ENCODE assay signal across 1 cellular context in the genomic region with DNA sequence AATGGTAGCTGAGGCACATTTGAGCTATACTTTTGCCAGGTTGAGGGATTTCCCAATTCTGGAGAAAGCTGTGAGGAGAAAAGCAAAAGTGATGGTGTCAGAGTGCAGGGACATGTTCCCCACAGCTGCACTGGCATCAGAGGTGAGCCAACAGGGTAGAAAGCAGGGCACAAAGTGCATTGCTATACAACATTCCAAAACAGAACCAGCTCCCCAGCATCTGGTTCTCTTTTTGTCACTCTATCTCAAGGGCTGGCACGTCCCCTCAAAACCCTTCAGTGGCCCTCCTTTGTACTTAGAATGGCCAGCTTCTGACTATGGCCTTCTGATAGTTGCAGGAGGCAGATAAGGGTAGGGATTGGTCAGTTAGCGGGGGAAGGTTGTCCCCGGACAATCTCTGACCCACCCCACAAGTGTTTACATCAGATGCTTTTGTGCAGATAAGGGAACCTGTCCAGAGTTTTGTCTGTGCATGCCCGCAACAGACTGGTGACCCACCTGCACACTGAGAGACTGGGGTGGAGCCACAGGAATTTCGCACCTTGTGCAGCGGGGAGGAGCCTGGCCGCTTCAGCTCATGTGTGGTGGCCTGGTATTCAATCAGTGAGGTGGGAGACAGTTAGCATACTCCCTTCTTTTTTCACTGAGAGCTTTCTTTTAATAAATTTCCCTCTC.
A peak's percentile ranks its signal among the peaks of the same experiment; 100 is the strongest.
TF ChIP-seq lines count a peak whose summit lies in the region.

No MANE protein-coding gene starts in this region.

TF ChIP-seq in HepG2, 621 proteins besides CTCF, POLR2A, EP300 and RAD21 (continued from another document and continues in another):
- TF ChIP-seq, protein P1, sequence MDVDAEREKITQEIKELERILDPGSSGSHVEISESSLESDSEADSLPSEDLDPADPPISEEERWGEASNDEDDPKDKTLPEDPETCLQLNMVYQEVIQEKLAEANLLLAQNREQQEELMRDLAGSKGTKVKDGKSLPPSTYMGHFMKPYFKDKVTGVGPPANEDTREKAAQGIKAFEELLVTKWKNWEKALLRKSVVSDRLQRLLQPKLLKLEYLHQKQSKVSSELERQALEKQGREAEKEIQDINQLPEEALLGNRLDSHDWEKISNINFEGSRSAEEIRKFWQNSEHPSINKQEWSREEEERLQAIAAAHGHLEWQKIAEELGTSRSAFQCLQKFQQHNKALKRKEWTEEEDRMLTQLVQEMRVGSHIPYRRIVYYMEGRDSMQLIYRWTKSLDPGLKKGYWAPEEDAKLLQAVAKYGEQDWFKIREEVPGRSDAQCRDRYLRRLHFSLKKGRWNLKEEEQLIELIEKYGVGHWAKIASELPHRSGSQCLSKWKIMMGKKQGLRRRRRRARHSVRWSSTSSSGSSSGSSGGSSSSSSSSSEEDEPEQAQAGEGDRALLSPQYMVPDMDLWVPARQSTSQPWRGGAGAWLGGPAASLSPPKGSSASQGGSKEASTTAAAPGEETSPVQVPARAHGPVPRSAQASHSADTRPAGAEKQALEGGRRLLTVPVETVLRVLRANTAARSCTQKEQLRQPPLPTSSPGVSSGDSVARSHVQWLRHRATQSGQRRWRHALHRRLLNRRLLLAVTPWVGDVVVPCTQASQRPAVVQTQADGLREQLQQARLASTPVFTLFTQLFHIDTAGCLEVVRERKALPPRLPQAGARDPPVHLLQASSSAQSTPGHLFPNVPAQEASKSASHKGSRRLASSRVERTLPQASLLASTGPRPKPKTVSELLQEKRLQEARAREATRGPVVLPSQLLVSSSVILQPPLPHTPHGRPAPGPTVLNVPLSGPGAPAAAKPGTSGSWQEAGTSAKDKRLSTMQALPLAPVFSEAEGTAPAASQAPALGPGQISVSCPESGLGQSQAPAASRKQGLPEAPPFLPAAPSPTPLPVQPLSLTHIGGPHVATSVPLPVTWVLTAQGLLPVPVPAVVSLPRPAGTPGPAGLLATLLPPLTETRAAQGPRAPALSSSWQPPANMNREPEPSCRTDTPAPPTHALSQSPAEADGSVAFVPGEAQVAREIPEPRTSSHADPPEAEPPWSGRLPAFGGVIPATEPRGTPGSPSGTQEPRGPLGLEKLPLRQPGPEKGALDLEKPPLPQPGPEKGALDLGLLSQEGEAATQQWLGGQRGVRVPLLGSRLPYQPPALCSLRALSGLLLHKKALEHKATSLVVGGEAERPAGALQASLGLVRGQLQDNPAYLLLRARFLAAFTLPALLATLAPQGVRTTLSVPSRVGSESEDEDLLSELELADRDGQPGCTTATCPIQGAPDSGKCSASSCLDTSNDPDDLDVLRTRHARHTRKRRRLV (CRISPR knock-in tag; IDR thresholded peaks at IDR 0.05): no peak
- no peak for TF ChIP-seq HNRNPH1 (optimal IDR thresholded peaks at IDR 0.05; ENCODE audit: low read depth, low read length)
- TF ChIP-seq, protein P2, sequence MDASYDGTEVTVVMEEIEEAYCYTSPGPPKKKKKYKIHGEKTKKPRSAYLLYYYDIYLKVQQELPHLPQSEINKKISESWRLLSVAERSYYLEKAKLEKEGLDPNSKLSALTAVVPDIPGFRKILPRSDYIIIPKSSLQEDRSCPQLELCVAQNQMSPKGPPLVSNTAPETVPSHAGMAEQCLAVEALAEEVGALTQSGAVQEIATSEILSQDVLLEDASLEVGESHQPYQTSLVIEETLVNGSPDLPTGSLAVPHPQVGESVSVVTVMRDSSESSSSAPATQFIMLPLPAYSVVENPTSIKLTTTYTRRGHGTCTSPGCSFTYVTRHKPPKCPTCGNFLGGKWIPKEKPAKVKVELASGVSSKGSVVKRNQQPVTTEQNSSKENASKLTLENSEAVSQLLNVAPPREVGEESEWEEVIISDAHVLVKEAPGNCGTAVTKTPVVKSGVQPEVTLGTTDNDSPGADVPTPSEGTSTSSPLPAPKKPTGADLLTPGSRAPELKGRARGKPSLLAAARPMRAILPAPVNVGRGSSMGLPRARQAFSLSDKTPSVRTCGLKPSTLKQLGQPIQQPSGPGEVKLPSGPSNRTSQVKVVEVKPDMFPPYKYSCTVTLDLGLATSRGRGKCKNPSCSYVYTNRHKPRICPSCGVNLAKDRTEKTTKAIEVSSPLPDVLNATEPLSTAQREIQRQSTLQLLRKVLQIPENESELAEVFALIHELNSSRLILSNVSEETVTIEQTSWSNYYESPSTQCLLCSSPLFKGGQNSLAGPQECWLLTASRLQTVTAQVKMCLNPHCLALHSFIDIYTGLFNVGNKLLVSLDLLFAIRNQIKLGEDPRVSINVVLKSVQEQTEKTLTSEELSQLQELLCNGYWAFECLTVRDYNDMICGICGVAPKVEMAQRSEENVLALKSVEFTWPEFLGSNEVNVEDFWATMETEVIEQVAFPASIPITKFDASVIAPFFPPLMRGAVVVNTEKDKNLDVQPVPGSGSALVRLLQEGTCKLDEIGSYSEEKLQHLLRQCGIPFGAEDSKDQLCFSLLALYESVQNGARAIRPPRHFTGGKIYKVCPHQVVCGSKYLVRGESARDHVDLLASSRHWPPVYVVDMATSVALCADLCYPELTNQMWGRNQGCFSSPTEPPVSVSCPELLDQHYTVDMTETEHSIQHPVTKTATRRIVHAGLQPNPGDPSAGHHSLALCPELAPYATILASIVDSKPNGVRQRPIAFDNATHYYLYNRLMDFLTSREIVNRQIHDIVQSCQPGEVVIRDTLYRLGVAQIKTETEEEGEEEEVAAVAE (CRISPR knock-in tag; IDR thresholded peaks at IDR 0.05; ENCODE audit: borderline replicate concordance): no peak
- TF ChIP-seq CHD4 (IDR thresholded peaks at IDR 0.05; ENCODE audit: borderline replicate concordance, low read length): no peak
- no peak for TF ChIP-seq CBX1 (IDR thresholded peaks at IDR 0.05; ENCODE audit: low read depth)
- TF ChIP-seq REXO4 (CRISPR knock-in tag; IDR thresholded peaks at IDR 0.05; ENCODE audit: borderline replicate concordance): no peak
- TF ChIP-seq NFE2 (CRISPR knock-in tag; IDR thresholded peaks at IDR 0.05): no peak
- no peak for TF ChIP-seq ZNF251 (CRISPR knock-in tag; IDR thresholded peaks at IDR 0.05)
- no peak for TF ChIP-seq RFX5 (IDR thresholded peaks at IDR 0.05; ENCODE audit: low read depth, low read length)
- TF ChIP-seq MTF1 (CRISPR knock-in tag; IDR thresholded peaks at IDR 0.05): no peak
- TF ChIP-seq SP140L (CRISPR knock-in tag; IDR thresholded peaks at IDR 0.05; ENCODE audit: borderline replicate concordance): no peak
- no peak for TF ChIP-seq SNAI1 (CRISPR knock-in tag; IDR thresholded peaks at IDR 0.05; ENCODE audit: borderline replicate concordance)
- TF ChIP-seq, protein P3, sequence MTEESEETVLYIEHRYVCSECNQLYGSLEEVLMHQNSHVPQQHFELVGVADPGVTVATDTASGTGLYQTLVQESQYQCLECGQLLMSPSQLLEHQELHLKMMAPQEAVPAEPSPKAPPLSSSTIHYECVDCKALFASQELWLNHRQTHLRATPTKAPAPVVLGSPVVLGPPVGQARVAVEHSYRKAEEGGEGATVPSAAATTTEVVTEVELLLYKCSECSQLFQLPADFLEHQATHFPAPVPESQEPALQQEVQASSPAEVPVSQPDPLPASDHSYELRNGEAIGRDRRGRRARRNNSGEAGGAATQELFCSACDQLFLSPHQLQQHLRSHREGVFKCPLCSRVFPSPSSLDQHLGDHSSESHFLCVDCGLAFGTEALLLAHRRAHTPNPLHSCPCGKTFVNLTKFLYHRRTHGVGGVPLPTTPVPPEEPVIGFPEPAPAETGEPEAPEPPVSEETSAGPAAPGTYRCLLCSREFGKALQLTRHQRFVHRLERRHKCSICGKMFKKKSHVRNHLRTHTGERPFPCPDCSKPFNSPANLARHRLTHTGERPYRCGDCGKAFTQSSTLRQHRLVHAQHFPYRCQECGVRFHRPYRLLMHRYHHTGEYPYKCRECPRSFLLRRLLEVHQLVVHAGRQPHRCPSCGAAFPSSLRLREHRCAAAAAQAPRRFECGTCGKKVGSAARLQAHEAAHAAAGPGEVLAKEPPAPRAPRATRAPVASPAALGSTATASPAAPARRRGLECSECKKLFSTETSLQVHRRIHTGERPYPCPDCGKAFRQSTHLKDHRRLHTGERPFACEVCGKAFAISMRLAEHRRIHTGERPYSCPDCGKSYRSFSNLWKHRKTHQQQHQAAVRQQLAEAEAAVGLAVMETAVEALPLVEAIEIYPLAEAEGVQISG (CRISPR knock-in tag; IDR thresholded peaks at IDR 0.05): no peak
- TF ChIP-seq ZNF335 (CRISPR knock-in tag; IDR thresholded peaks at IDR 0.05): no peak
- no peak for TF ChIP-seq NRL (CRISPR knock-in tag; IDR thresholded peaks at IDR 0.05; ENCODE audit: borderline replicate concordance)
- TF ChIP-seq PHF21A (CRISPR knock-in tag; IDR thresholded peaks at IDR 0.05): no peak; the same call in 1 of the 2 replicates
- no peak for TF ChIP-seq ZNF724P (CRISPR knock-in tag; IDR thresholded peaks at IDR 0.05; ENCODE audit: borderline replicate concordance)
- TF ChIP-seq ZNF607 (CRISPR knock-in tag; IDR thresholded peaks at IDR 0.05; ENCODE audit: borderline replicate concordance): 0 out of 2 replicates have a peak, but pooled peaks have one; percentile 30
- no peak for TF ChIP-seq ZNF766 (CRISPR knock-in tag; IDR thresholded peaks at IDR 0.05; ENCODE audit: borderline replicate concordance)
- no peak for TF ChIP-seq NCOA1 (CRISPR knock-in tag; IDR thresholded peaks at IDR 0.05)
- peak; percentile 47; the same call in 1 of the 2 replicates for TF ChIP-seq EHMT2 (IDR thresholded peaks at IDR 0.05; ENCODE audit: borderline replicate concordance, low read depth, low read length)
- peak; percentile 58; the same call in 1 of the 2 replicates for TF ChIP-seq THRA (CRISPR knock-in tag; IDR thresholded peaks at IDR 0.05; ENCODE audit: borderline replicate concordance)
- TF ChIP-seq LBX2 (CRISPR knock-in tag; IDR thresholded peaks at IDR 0.05; ENCODE audit: borderline replicate concordance): no peak
- TF ChIP-seq RAD51 (IDR thresholded peaks at IDR 0.05; ENCODE audit: borderline replicate concordance): no peak
- no peak for TF ChIP-seq YEATS2 (CRISPR knock-in tag; IDR thresholded peaks at IDR 0.05; ENCODE audit: borderline replicate concordance)
- no peak for TF ChIP-seq MAFK (conservative IDR thresholded peaks at IDR 0.05 in 1 of 2, IDR thresholded peaks at IDR 0.05 in 1 of 2; ENCODE audit: low read length in 2 of 2)
- TF ChIP-seq HNF1A (IDR thresholded peaks at IDR 0.05; ENCODE audit: low read depth): no peak
- TF ChIP-seq HNF1A (CRISPR knock-in tag; IDR thresholded peaks at IDR 0.05; ENCODE audit: borderline replicate concordance): no peak; the same call in 1 of the 2 replicates
- no peak for TF ChIP-seq ZNF17 (CRISPR knock-in tag; IDR thresholded peaks at IDR 0.05)
- TF ChIP-seq ZBTB7A (CRISPR knock-in tag; IDR thresholded peaks at IDR 0.05): no peak
- TF ChIP-seq, protein P4, sequence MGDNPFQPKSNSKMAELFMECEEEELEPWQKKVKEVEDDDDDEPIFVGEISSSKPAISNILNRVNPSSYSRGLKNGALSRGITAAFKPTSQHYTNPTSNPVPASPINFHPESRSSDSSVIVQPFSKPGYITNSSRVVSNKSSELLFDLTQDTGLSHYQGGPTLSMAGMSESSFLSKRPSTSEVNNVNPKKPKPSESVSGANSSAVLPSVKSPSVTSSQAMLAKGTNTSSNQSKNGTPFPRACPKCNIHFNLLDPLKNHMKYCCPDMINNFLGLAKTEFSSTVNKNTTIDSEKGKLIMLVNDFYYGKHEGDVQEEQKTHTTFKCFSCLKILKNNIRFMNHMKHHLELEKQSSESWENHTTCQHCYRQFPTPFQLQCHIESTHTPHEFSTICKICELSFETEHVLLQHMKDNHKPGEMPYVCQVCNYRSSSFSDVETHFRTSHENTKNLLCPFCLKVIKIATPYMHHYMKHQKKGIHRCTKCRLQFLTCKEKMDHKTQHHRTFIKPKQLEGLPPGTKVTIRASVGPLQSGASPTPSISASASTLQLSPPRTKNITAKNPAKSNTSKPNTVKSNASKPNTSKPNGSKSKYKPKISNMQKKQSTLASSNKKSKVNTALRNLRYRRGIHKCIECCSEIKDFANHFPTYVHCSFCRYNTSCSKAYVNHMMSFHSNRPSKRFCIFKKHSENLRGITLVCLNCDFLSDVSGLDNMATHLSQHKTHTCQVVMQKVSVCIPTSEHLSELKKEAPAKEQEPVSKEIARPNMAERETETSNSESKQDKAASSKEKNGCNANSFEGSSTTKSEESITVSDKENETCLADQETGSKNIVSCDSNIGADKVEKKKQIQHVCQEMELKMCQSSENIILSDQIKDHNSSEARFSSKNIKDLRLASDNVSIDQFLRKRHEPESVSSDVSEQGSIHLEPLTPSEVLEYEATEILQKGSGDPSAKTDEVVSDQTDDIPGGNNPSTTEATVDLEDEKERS (CRISPR knock-in tag; IDR thresholded peaks at IDR 0.05): no peak
- TF ChIP-seq ZNF296 (CRISPR knock-in tag; conservative IDR thresholded peaks at IDR 0.05): no peak
- TF ChIP-seq RFX3 (CRISPR knock-in tag; IDR thresholded peaks at IDR 0.05): no peak
- no peak for TF ChIP-seq RARG (CRISPR knock-in tag; IDR thresholded peaks at IDR 0.05; ENCODE audit: low read depth)
